In the genomic region with DNA sequence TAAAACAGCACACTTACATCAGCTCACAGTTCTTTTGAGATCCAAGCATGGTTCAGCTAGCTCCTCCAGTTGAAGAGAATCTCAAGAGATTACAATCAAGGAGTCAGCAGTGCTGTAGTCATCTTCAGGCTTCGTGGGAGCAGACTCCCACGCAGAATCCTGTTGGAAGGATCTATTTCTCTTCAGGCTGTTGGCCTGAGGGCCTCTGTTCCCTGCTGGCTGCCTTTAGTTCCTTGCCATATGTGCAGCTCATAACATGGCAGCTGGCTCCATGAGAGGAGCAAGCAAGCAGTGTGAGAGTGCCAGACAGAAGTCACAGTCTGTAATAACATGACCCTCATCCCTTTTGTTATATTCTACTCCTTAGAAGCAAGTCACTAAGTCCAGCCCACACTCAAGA, we compare ENCODE assay signal across 23 cellular contexts.
DNase-seq lines count a peak whose midpoint lies in the region; ATAC-seq, FAIRE-seq and TF ChIP-seq lines count a peak whose summit lies in the region.
"Had no signal": no experiment of that assay in that cellular context is flagged by ENCODE, and none has a peak within 500 bp of the region (broad histone marks: within the 10 kb centered on the region; RNA-seq: fewer than 3 reads in every experiment).

No MANE protein-coding gene starts in this region.

- no peak overlapping the region for H3K27ac ChIP-seq in ACC112 (ENCODE audit: low read depth, low read length)
- no peak overlapping the region for H3K27ac ChIP-seq in K562 (ENCODE audit: extremely low read depth, low read depth, low read length)
- H3K27ac ChIP-seq in mesodermal cell (ENCODE audit: low read depth, low read length, severe bottlenecking), result peak overlapping the region; percentile 16
- H3K27ac ChIP-seq in naive thymus-derived CD4-positive, alpha-beta T cell (ENCODE audit: low read depth, low read length), result no peak overlapping the region
- H3K27ac ChIP-seq: KMS-11, prostate gland had no signal

- H3K27me3 ChIP-seq in ACC112 (ENCODE audit: insufficient read depth, low read length) (no peaks in the 10 kb centered on the region), K562 (ENCODE audit: control insufficient read depth in 2 of 2, insufficient read depth in 2 of 2, low read length in 2 of 2) (no peaks in the 10 kb centered on the region)
- H3K27me3 ChIP-seq in naive thymus-derived CD4-positive, alpha-beta T cell (ENCODE audit: control insufficient read depth in 2 of 2, insufficient read depth in 2 of 2, low read length in 2 of 2), result no peaks in the 10 kb centered on the region
- H3K27me3 ChIP-seq: spleen had no signal

- H3K4me1 ChIP-seq in ACC112 (ENCODE audit: control insufficient read depth, insufficient read depth, low read length, unreplicated experiment) (peaks cover 19% of the 10 kb centered on the region), K562 (replicated peaks in 1 of 2; ENCODE audit: control insufficient read depth in 2 of 2, insufficient read depth in 2 of 2, low read length in 2 of 2) (no peaks in the 10 kb centered on the region), mesodermal cell (ENCODE audit: control insufficient read depth, insufficient read depth, low read length, poor library complexity, severe bottlenecking) (no peaks in the 10 kb centered on the region)
- no peaks in the 10 kb centered on the region for H3K4me1 ChIP-seq in naive thymus-derived CD4-positive, alpha-beta T cell (ENCODE audit: control insufficient read depth in 2 of 2, insufficient read depth in 2 of 2, low read length in 2 of 2)
- H3K4me1 ChIP-seq: prostate gland, spleen had no signal

- peaks cover 0 to 7% (median 0%) of the 10 kb centered on the region in 5 donors for H3K27me3 Mint-ChIP-seq in naive thymus-derived CD4-positive, alpha-beta T cell
- H3K27me3 Mint-ChIP-seq: activated CD4-positive, alpha-beta T cell treated with anti-CD3 and anti-CD28 coated beads, Interleukin-2, amount 10 ng/mL, durations not matched to agents 24 days and 14 days had no signal

- no TSS peak for BruUV-seq in K562 (replicated peaks; lab: Mats Ljungman, UMichigan)

- no peaks in the 10 kb centered on the region for H3K4me1 Mint-ChIP-seq in naive thymus-derived CD4-positive, alpha-beta T cell
- H3K4me1 Mint-ChIP-seq: activated CD4-positive, alpha-beta T cell treated with anti-CD3 and anti-CD28 coated beads, Interleukin-2, amount 10 ng/mL, durations not matched to agents 24 days and 14 days; activated naive CD8-positive, alpha-beta T cell treated with anti-CD3 and anti-CD28 coated beads, Interleukin-2, amount 50 U/mL, for 24 hours had no signal

- H3K9me3 ChIP-seq in K562 (replicated peaks; ENCODE audit: control insufficient read depth, insufficient read depth, low read depth, low read length) (no peaks in the 10 kb centered on the region), mesodermal cell (ENCODE audit: control insufficient read depth, low read length) (no peaks in the 10 kb centered on the region)
- H3K9me3 ChIP-seq in naive thymus-derived CD4-positive, alpha-beta T cell (ENCODE audit: control insufficient read depth in 2 of 3, low read length in 3 of 3), result no peaks in the 10 kb centered on the region
- H3K9me3 ChIP-seq: prostate gland, spleen had no signal

- no peak overlapping the region for H3K27ac Mint-ChIP-seq in naive thymus-derived CD4-positive, alpha-beta T cell
- H3K27ac Mint-ChIP-seq: activated CD4-positive, alpha-beta T cell treated with anti-CD3 and anti-CD28 coated beads, Interleukin-2, amount 10 ng/mL, durations not matched to agents 24 days and 14 days; activated naive CD8-positive, alpha-beta T cell treated with anti-CD3 and anti-CD28 coated beads, Interleukin-2, amount 50 U/mL, for 24 hours; CD8-positive, alpha-beta T cell had no signal

- H3K4me3 Mint-ChIP-seq in naive thymus-derived CD4-positive, alpha-beta T cell, result no peak overlapping the region
- H3K4me3 Mint-ChIP-seq: activated CD4-positive, alpha-beta T cell treated with anti-CD3 and anti-CD28 coated beads, Interleukin-2, amount 10 ng/mL, durations not matched to agents 24 days and 14 days; activated naive CD8-positive, alpha-beta T cell treated with anti-CD3 and anti-CD28 coated beads, Interleukin-2, amount 50 U/mL, for 24 hours; CD8-positive, alpha-beta T cell had no signal

- H3K9me3 Mint-ChIP-seq in naive thymus-derived CD4-positive, alpha-beta T cell, result peaks cover 0 to 5% (median 0%) of the 10 kb centered on the region in 11 donors
- H3K9me3 Mint-ChIP-seq: activated CD4-positive, alpha-beta T cell treated with anti-CD3 and anti-CD28 coated beads, Interleukin-2, amount 10 ng/mL, durations not matched to agents 24 days and 14 days; activated naive CD8-positive, alpha-beta T cell treated with anti-CD3 and anti-CD28 coated beads, Interleukin-2, amount 50 U/mL, for 24 hours; CD8-positive, alpha-beta T cell had no signal

- in situ Hi-C loops in K562 (cut with MboI), result no loop called here

- intact Hi-C loops in K562 (cut with micrococcal nuclease), result no loop called here
- intact Hi-C loops in naive thymus-derived CD4-positive, alpha-beta T cell (cut with micrococcal nuclease), result no loop called here

- no peak for FAIRE-seq in K562 (lab: Jason Lieb, UNC)

- H3K9me1 ChIP-seq in K562 (ENCODE audit: control insufficient read depth, insufficient read depth, low read length), result no peaks in the 10 kb centered on the region

- H3K36me3 Mint-ChIP-seq in naive thymus-derived CD4-positive, alpha-beta T cell, result no peaks in the 10 kb centered on the region
- H3K36me3 Mint-ChIP-seq: CD8-positive, alpha-beta T cell had no signal

- POLR2A ChIA-PET in K562 (lab: Yijun Ruan, JAX), result interaction anchor here (0.7 kb wide), 1 partner anchor 357 kb away, joined by 3 read pairs; no protein-coding TSS in a partner anchor
- POLR2A ChIA-PET in naive thymus-derived CD4-positive, alpha-beta T cell (lab: Charles Lee), result no interaction called here

- H3K79me2 ChIP-seq in ACC112 (ENCODE audit: control insufficient read depth, insufficient read depth, low read length, unreplicated experiment) (no peaks in the 10 kb centered on the region), K562 (ENCODE audit: control insufficient read depth, insufficient read depth, low read length) (no peaks in the 10 kb centered on the region)

- no peak overlapping the region for H3K4me3 ChIP-seq in ACC112 (ENCODE audit: low read depth, low read length)
- H3K4me3 ChIP-seq in K562, result no peak overlapping the region
- no peak overlapping the region for H3K4me3 ChIP-seq in mesodermal cell (ENCODE audit: extremely low read depth, insufficient read depth, low read length, poor library complexity, severe bottlenecking)
- no peak overlapping the region for H3K4me3 ChIP-seq in naive thymus-derived CD4-positive, alpha-beta T cell (ENCODE audit: low read length)
- H3K4me3 ChIP-seq: prostate gland, spleen had no signal

- peak; percentile 36 for DNase-seq in GM03348 (ENCODE audit: low spot score)
- peak in 1 of 4 experiments; percentile 19 for DNase-seq in K562 (ENCODE audit: extremely low read depth in 1 of 4, low spot score in 3 of 4)
- DNase-seq in naive thymus-derived CD4-positive, alpha-beta T cell, result no peak
- DNase-seq: activated CD4-positive, alpha-beta T cell treated with anti-CD3 and anti-CD28 coated beads, Interleukin-2, amount 10 ng/mL, durations not matched to agents 24 days and 14 days; activated CD8-positive, alpha-beta memory T cell treated with anti-CD3 and anti-CD28 coated beads, Interleukin-2, amount 50 U/mL, for 4 hours; activated effector memory CD4-positive, alpha-beta T cell treated with Interleukin-2 at 50 U/mL for 16 hours; activated naive CD8-positive, alpha-beta T cell treated with anti-CD3 and anti-CD28 coated beads, Interleukin-2, amount 50 U/mL, for 24 hours; CD8-positive, alpha-beta T cell; DND-41; erythroblast; mammary epithelial cell; MV-4-11; NCI-H1930; spleen; stimulated activated CD8-positive, alpha-beta memory T cell treated with anti-CD3 and anti-CD28 coated beads, Interleukin-4, amount 100 ng/mL, for 48 hours; substantia nigra had no signal

- H4K20me1 ChIP-seq in K562 (replicated peaks; ENCODE audit: control insufficient read depth, insufficient read depth, low read length), result no peaks in the 10 kb centered on the region

- ATAC-seq in K562 (no peak), HG03571 (IDR thresholded peaks at IDR 0.05; ENCODE audit: unreplicated experiment) (no peak), HG03108 (IDR thresholded peaks at IDR 0.05; ENCODE audit: unreplicated experiment) (no peak), HG03521 (IDR thresholded peaks at IDR 0.05; ENCODE audit: unreplicated experiment) (no peak)
- no peak for ATAC-seq in naive thymus-derived CD4-positive, alpha-beta T cell
- ATAC-seq: activated naive CD8-positive, alpha-beta T cell treated with anti-CD3 and anti-CD28 coated beads, Interleukin-2, amount 50 U/mL, for 24 hours; CD8-positive, alpha-beta T cell had no signal

- H3K36me3 ChIP-seq in ACC112 (ENCODE audit: insufficient read depth, low read length) (no peaks in the 10 kb centered on the region), K562 (ENCODE audit: control insufficient read depth, insufficient read depth, low read length) (no peaks in the 10 kb centered on the region), mesodermal cell (ENCODE audit: control insufficient read depth, insufficient read depth, low read length) (no peaks in the 10 kb centered on the region)
- no peaks in the 10 kb centered on the region for H3K36me3 ChIP-seq in naive thymus-derived CD4-positive, alpha-beta T cell (ENCODE audit: control insufficient read depth in 2 of 3, insufficient read depth in 3 of 3, low read length in 3 of 3)
- H3K36me3 ChIP-seq: prostate gland, spleen had no signal

- CTCF ChIA-PET in K562 (lab: Yijun Ruan, JAX; ENCODE audit: low intra/inter-chr PET ratio), result no interaction called here
- CTCF ChIA-PET in naive thymus-derived CD4-positive, alpha-beta T cell (lab: Charles Lee), result no interaction called here

- 3% methylated on average over 2 of the region's 2 CpGs for WGBS in K562 (ENCODE audit: insufficient coverage, low coverage, missing lambda C conversion rate)
- 46 to 78% methylated on average over 2 of the region's 2 CpGs for WGBS in mesodermal cell (ENCODE audit: insufficient coverage in 2 of 2), 2 experiments

- no peak for TF ChIP-seq POLR2A in K562 (conservative IDR thresholded peaks at IDR 0.05)

- H2AFZ ChIP-seq in ACC112 (ENCODE audit: low read length, unreplicated experiment) (peak overlapping the region; percentile 44), K562 (ENCODE audit: low read depth, low read length) (no peak overlapping the region)

- TF ChIP-seq RAD21 in K562 (CRISPR knock-in tag; conservative IDR thresholded peaks at IDR 0.05 in 1 of 2, IDR thresholded peaks at IDR 0.05 in 1 of 2), result no peak

- H3K4me2 ChIP-seq in K562 (ENCODE audit: insufficient read depth, low read length), result no peak overlapping the region
- H3K4me2 ChIP-seq: KMS-11 had no signal

- no peak overlapping the region for H3K9ac ChIP-seq in K562 (ENCODE audit: insufficient read depth in 1 of 2, low read depth in 2 of 2, low read length in 2 of 2)
- H3K9ac ChIP-seq: KMS-11 had no signal

- TF ChIP-seq EP300 in K562 (IDR thresholded peaks at IDR 0.05; ENCODE audit: low read length), result no peak

- no peak for TF ChIP-seq CTCF in K562 (IDR thresholded peaks at IDR 0.05 in 2 of 3, conservative IDR thresholded peaks at IDR 0.05 in 1 of 3; ENCODE audit: insufficient read depth in 2 of 3, low read depth in 1 of 3, low read length in 3 of 3)

TF ChIP-seq in K562, 482 proteins besides CTCF, POLR2A, EP300 and RAD21:
- TF ChIP-seq MCM3 (IDR thresholded peaks at IDR 0.05) (no peak), EGR1 (conservative IDR thresholded peaks at IDR 0.05) (peak; percentile 39)
